In genomic region chr19:5621945-5622464, GRCh38 we compare ENCODE assay signal across 6 cellular contexts. TPM values are rescaled to one million over a fixed set of nuclear protein-coding genes. Genes with fewer than 3 reads are reported as not detected.
DNase-seq lines count a peak whose midpoint lies in the region; ATAC-seq and TF ChIP-seq lines count a peak whose summit lies in the region.

No MANE protein-coding gene starts in this region.

- ATAC-seq in right cardiac atrium = peak; percentile 0
- no peak for ATAC-seq in HG03135 (IDR thresholded peaks at IDR 0.05; ENCODE audit: unreplicated experiment)

- H3K4me1 Mint-ChIP-seq in activated CD4-positive, alpha-beta T cell treated with anti-CD3 and anti-CD28 coated beads, Interleukin-2, amount 10 ng/mL, durations not matched to agents 7 days and 5 days = peaks cover 65% of the 10 kb centered on the region

- H3K4me3 ChIP-seq in GM06990 (replicated peaks; ENCODE audit: low read depth, low read length) (peak overlapping the region; percentile 84), right cardiac atrium (ENCODE audit: low read length) (peak overlapping the region; percentile 96), stomach smooth muscle (ENCODE audit: low read length in 2 of 2) (peak overlapping the region; percentile 91 to 97)

- no peaks in the 10 kb centered on the region for H3K9me3 Mint-ChIP-seq in activated CD4-positive, alpha-beta T cell treated with anti-CD3 and anti-CD28 coated beads, Interleukin-2, amount 10 ng/mL, durations not matched to agents 7 days and 5 days

- peaks cover 68% of the 10 kb centered on the region for H3K36me3 Mint-ChIP-seq in activated CD4-positive, alpha-beta T cell treated with anti-CD3 and anti-CD28 coated beads, Interleukin-2, amount 10 ng/mL, durations not matched to agents 7 days and 5 days (ENCODE audit: low read depth)

- peak overlapping the region; percentile 85 to 94 for H3K9ac ChIP-seq in stomach smooth muscle (ENCODE audit: low read length in 2 of 2)

- intact Hi-C loops in right cardiac atrium (cut with DNase I) = no loop called here

- CTCF ChIA-PET in activated CD4-positive, alpha-beta T cell treated with anti-CD3 and anti-CD28 coated beads, Interleukin-2, amount 10 ng/mL, durations not matched to agents 7 days and 5 days (lab: Charles Lee) = interaction anchor here (1.0 to 2.3 kb wide), 5 partner anchors 12 to 99 kb away, joined by 4 to 8 read pairs (median 6); partner anchors contain the start of gene RPL36

- H3K27me3 ChIP-seq in GM06990 (replicated peaks; ENCODE audit: control insufficient read depth, insufficient read depth, low read length) (no peaks in the 10 kb centered on the region), right cardiac atrium (ENCODE audit: control insufficient read depth, insufficient read depth) (no peaks in the 10 kb centered on the region), stomach smooth muscle (ENCODE audit: control insufficient read depth in 1 of 2, insufficient read depth in 2 of 2, low read length in 2 of 2) (no peaks in the 10 kb centered on the region)

- H3K27me3 Mint-ChIP-seq in activated CD4-positive, alpha-beta T cell treated with anti-CD3 and anti-CD28 coated beads, Interleukin-2, amount 10 ng/mL, durations not matched to agents 7 days and 5 days = no peaks in the 10 kb centered on the region

- H3K4me3 Mint-ChIP-seq in activated CD4-positive, alpha-beta T cell treated with anti-CD3 and anti-CD28 coated beads, Interleukin-2, amount 10 ng/mL, durations not matched to agents 7 days and 5 days = peak overlapping the region; percentile 100

- H3K36me3 ChIP-seq in GM06990 (ENCODE audit: control insufficient read depth, insufficient read depth, low read length) (peaks cover 19% of the 10 kb centered on the region), stomach smooth muscle (ENCODE audit: control insufficient read depth in 2 of 2, insufficient read depth in 2 of 2, low read length in 2 of 2) (peaks cover 27 to 29% of the 10 kb centered on the region in 2 donors)

- no peak for TF ChIP-seq CTCF in GM06990 (IDR thresholded peaks at IDR 0.05; ENCODE audit: insufficient read depth, low read length, poor library complexity, severe bottlenecking)

- H3K27ac ChIP-seq in right cardiac atrium (ENCODE audit: low read length) (peak overlapping the region; percentile 97), stomach smooth muscle (ENCODE audit: low read length) (peak overlapping the region; percentile 96)

- peak overlapping the region; percentile 100 for H3K27ac Mint-ChIP-seq in activated CD4-positive, alpha-beta T cell treated with anti-CD3 and anti-CD28 coated beads, Interleukin-2, amount 10 ng/mL, durations not matched to agents 7 days and 5 days

- H3K4me1 ChIP-seq in right cardiac atrium (ENCODE audit: control insufficient read depth, insufficient read depth, low read length) (peaks cover 22% of the 10 kb centered on the region), stomach smooth muscle (ENCODE audit: control insufficient read depth, insufficient read depth, low read length) (peaks cover 41% of the 10 kb centered on the region)

- WGBS in right cardiac atrium = under 1% methylated on average over 35 of the region's 35 CpGs

- POLR2A ChIA-PET in activated CD4-positive, alpha-beta T cell treated with anti-CD3 and anti-CD28 coated beads, Interleukin-2, amount 10 ng/mL, durations not matched to agents 7 days and 5 days (lab: Charles Lee) = interaction anchor here (1.6 kb wide), 2 partner anchors 68 to 282 kb away, joined by 4 to 7 read pairs; partner anchors contain the start of genes NDUFA11 and RPL36

- H3K9me3 ChIP-seq in right cardiac atrium (ENCODE audit: control insufficient read depth, low read length) (no peaks in the 10 kb centered on the region), stomach smooth muscle (ENCODE audit: control insufficient read depth in 2 of 2, low read length in 2 of 2) (no peaks in the 10 kb centered on the region)

- DNase-seq in GM06990 (ENCODE audit: extremely low read depth, insufficient read length) (no peak), right cardiac atrium (peak in 2 of 3 donors; percentile 71 to 72), OCI-M2 (lab: John Stamatoyannopoulos, UW; ENCODE audit: unreplicated experiment) (no peak)
- peak; percentile 20 for DNase-seq in activated CD4-positive, alpha-beta T cell treated with anti-CD3 and anti-CD28 coated beads, Interleukin-2, amount 10 ng/mL, durations not matched to agents 7 days and 5 days

RNA-seq across cellular contexts. Expression of gene SAFB2, which starts 0.6 kb away (rescaled TPM):
- 10 to 100 TPM; 81.0 to 99.6 TPM for total RNA-seq in activated CD4-positive, alpha-beta T cell treated with anti-CD3 and anti-CD28 coated beads, Interleukin-2, amount 10 ng/mL, durations not matched to agents 7 days and 5 days
- total RNA-seq in right cardiac atrium = 10 to 100 TPM; 53.3 to 68.8 (median 63.1) TPM
- 43.6 TPM for polyA plus RNA-seq in right cardiac atrium

RNA-seq across cellular contexts. Expression of gene SAFB, which starts 0.9 kb away (rescaled TPM):
- 100 to 1,000 TPM; 113 to 131 TPM for total RNA-seq in activated CD4-positive, alpha-beta T cell treated with anti-CD3 and anti-CD28 coated beads, Interleukin-2, amount 10 ng/mL, durations not matched to agents 7 days and 5 days
- 10 to 100 TPM; 50.5 to 65.0 (median 61.8) TPM for total RNA-seq in right cardiac atrium
- 48.4 TPM for polyA plus RNA-seq in right cardiac atrium

RNA-seq across cellular contexts. Expression of gene TINCR, which starts 54.3 kb away (rescaled TPM):
- under 1 TPM; 0.40 to 0.58 TPM for total RNA-seq in activated CD4-positive, alpha-beta T cell treated with anti-CD3 and anti-CD28 coated beads, Interleukin-2, amount 10 ng/mL, durations not matched to agents 7 days and 5 days
- under 1 TPM in 3 of 4 donors, not detected in 1; 0.06 to 0.11 (median 0.08) TPM for total RNA-seq in right cardiac atrium
- polyA plus RNA-seq in right cardiac atrium = 0.34 TPM

RNA-seq across cellular contexts. Expression of gene MICOS13, which starts 58.3 kb away (rescaled TPM):
- 10 to 100 TPM; 43.5 to 48.2 TPM for total RNA-seq in activated CD4-positive, alpha-beta T cell treated with anti-CD3 and anti-CD28 coated beads, Interleukin-2, amount 10 ng/mL, durations not matched to agents 7 days and 5 days
- total RNA-seq in right cardiac atrium = 100 to 1,000 TPM; 132 to 175 (median 149) TPM
- 296 TPM for polyA plus RNA-seq in right cardiac atrium

RNA-seq across cellular contexts. Expression of gene HSD11B1L, which starts 58.8 kb away (rescaled TPM):
- total RNA-seq in activated CD4-positive, alpha-beta T cell treated with anti-CD3 and anti-CD28 coated beads, Interleukin-2, amount 10 ng/mL, durations not matched to agents 7 days and 5 days = 1 to 10 TPM; 2.0 TPM
- 1 to 10 TPM; 4.3 to 7.1 (median 6.8) TPM for total RNA-seq in right cardiac atrium
- polyA plus RNA-seq in right cardiac atrium = 9.8 TPM

Comparison
In these comparisons a context has a peak if more than half of its experiments do, and no peak if none do; other contexts are left out.
1. DNase-seq: peak in activated CD4-positive, alpha-beta T cell treated with anti-CD3 and anti-CD28 coated beads, Interleukin-2, amount 10 ng/mL, durations not matched to agents 7 days and 5 days (single experiment) and right cardiac atrium (2 of 3); none in GM06990 (single experiment) and OCI-M2 (single experiment).
2. Peak in every context shown above with its lines, with median percentiles within 50 percentile points of each other: H3K4me3 ChIP-seq.